ENCODE assay signal across 16 cellular contexts in the genomic region with DNA sequence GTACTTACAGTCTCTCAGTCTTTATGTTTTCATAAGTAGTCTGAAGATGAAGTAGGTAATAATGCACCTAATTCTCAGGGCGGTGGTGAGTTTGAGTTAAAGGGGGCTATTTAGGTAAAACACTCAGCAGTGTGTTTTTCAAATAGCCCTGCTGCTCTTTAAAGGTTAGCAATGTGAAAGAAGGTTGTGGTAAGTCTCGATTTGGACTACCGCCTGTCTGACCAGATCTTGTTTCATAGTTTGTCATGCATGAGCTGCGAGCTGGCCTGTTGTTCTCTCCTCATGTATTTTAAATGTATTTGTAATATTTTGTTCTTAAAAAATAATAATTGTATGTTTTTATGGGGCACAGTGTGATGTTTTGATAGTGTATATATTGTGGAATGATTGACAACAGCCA.
DNase-seq lines count a peak whose midpoint lies in the region; ATAC-seq and TF ChIP-seq lines count a peak whose summit lies in the region.
"Had no signal": no experiment of that assay in that cellular context is flagged by ENCODE, and none has a peak within 500 bp of the region (broad histone marks: within the 10 kb centered on the region; RNA-seq: fewer than 3 reads in every experiment).

No MANE protein-coding gene starts in this region.

- no peaks in the 10 kb centered on the region for H3K4me1 Mint-ChIP-seq in stimulated activated naive B cell treated with anti-CD40 and anti-IgM and Interleukin-4, amounts not matched to agents 10 μg/mL and 1 μg/mL and 100 μg/mL, for 72 hours
- H3K4me1 Mint-ChIP-seq in activated naive CD4-positive, alpha-beta T cell treated with anti-CD3 and anti-CD28 coated beads for 36 hours (ENCODE audit: low read depth): no peaks in the 10 kb centered on the region
- H3K4me1 Mint-ChIP-seq: CD4-positive, CD25-positive, alpha-beta regulatory T cell had no signal

- no peaks in the 10 kb centered on the region for H3K9me3 Mint-ChIP-seq in stimulated activated naive B cell treated with anti-CD40 and anti-IgM and Interleukin-4, amounts not matched to agents 10 μg/mL and 1 μg/mL and 100 μg/mL, for 72 hours
- no peaks in the 10 kb centered on the region for H3K9me3 Mint-ChIP-seq in activated naive CD4-positive, alpha-beta T cell treated with anti-CD3 and anti-CD28 coated beads for 36 hours

- no peaks in the 10 kb centered on the region for H3K36me3 Mint-ChIP-seq in stimulated activated naive B cell treated with anti-CD40 and anti-IgM and Interleukin-4, amounts not matched to agents 10 μg/mL and 1 μg/mL and 100 μg/mL, for 72 hours
- H3K36me3 Mint-ChIP-seq in activated naive CD4-positive, alpha-beta T cell treated with anti-CD3 and anti-CD28 coated beads for 36 hours (ENCODE audit: low read depth): no peaks in the 10 kb centered on the region
- H3K36me3 Mint-ChIP-seq: CD4-positive, CD25-positive, alpha-beta regulatory T cell had no signal

- peak overlapping the region; percentile 15; the same call in 1 of the 2 replicates for H2AFZ ChIP-seq in KMS-11 (ENCODE audit: low read depth)
- H2AFZ ChIP-seq: GM23248 had no signal

- CTCF ChIA-PET in activated naive CD4-positive, alpha-beta T cell treated with anti-CD3 and anti-CD28 coated beads for 36 hours (lab: Charles Lee): no interaction called here

- ATAC-seq in GM18519 (IDR thresholded peaks at IDR 0.05; ENCODE audit: low FRiP score, unreplicated experiment) (peak; percentile 51), HG02870 (IDR thresholded peaks at IDR 0.05; ENCODE audit: unreplicated experiment) (peak; percentile 81), HG02642 (IDR thresholded peaks at IDR 0.05; ENCODE audit: poor library complexity, unreplicated experiment) (no peak), HG03520 (IDR thresholded peaks at IDR 0.05; ENCODE audit: unreplicated experiment) (no peak)
- ATAC-seq in stimulated activated naive B cell treated with anti-CD40 and anti-IgM and Interleukin-4, amounts not matched to agents 10 μg/mL and 1 μg/mL and 100 μg/mL, for 72 hours (replicated peaks): peak; percentile 36 to 44
- ATAC-seq: HCT116, HepG2 had no signal

- H3K27ac ChIP-seq in KMS-11: peak overlapping the region; percentile 60
- H3K27ac ChIP-seq: BLaER1 treated with 17β-estradiol and CSF1 and Interleukin-3, amounts not matched to agents 10 nM and 100 nM; GM23248 had no signal

- intact Hi-C loops in activated naive CD4-positive, alpha-beta T cell treated with anti-CD3 and anti-CD28 coated beads for 36 hours (cut with micrococcal nuclease): no loop called here

- no peak overlapping the region for H3K4me3 ChIP-seq in KMS-11 (IDR thresholded peaks at IDR 0.05; ENCODE audit: insufficient read depth, low read depth, low read length)
- H3K4me3 ChIP-seq: BLaER1 treated with 17β-estradiol and CSF1 and Interleukin-3, amounts not matched to agents 10 nM and 100 nM; GM23248 had no signal

- peaks cover 4 to 15% of the 10 kb centered on the region in 2 donors for H3K27me3 Mint-ChIP-seq in stimulated activated naive B cell treated with anti-CD40 and anti-IgM and Interleukin-4, amounts not matched to agents 10 μg/mL and 1 μg/mL and 100 μg/mL, for 72 hours
- peaks cover 9% of the 10 kb centered on the region for H3K27me3 Mint-ChIP-seq in activated naive CD4-positive, alpha-beta T cell treated with anti-CD3 and anti-CD28 coated beads for 36 hours (ENCODE audit: low read depth)

- no peak for TF ChIP-seq CTCF in KMS-11 (conservative IDR thresholded peaks at IDR 0.05; ENCODE audit: low read depth, low read length)

- H3K27ac Mint-ChIP-seq in stimulated activated naive B cell treated with anti-CD40 and anti-IgM and Interleukin-4, amounts not matched to agents 10 μg/mL and 1 μg/mL and 100 μg/mL, for 72 hours: no peak overlapping the region
- no peak overlapping the region for H3K27ac Mint-ChIP-seq in activated naive CD4-positive, alpha-beta T cell treated with anti-CD3 and anti-CD28 coated beads for 36 hours
- H3K27ac Mint-ChIP-seq: CD4-positive, CD25-positive, alpha-beta regulatory T cell had no signal

- no peaks in the 10 kb centered on the region for H4K20me1 ChIP-seq in KMS-11 (ENCODE audit: insufficient read depth)
- H4K20me1 ChIP-seq: BLaER1 treated with 17β-estradiol and CSF1 and Interleukin-3, amounts not matched to agents 10 nM and 100 nM had no signal

- no peak overlapping the region for H3K4me3 Mint-ChIP-seq in stimulated activated naive B cell treated with anti-CD40 and anti-IgM and Interleukin-4, amounts not matched to agents 10 μg/mL and 1 μg/mL and 100 μg/mL, for 72 hours
- H3K4me3 Mint-ChIP-seq in activated naive CD4-positive, alpha-beta T cell treated with anti-CD3 and anti-CD28 coated beads for 36 hours: no peak overlapping the region
- H3K4me3 Mint-ChIP-seq: CD4-positive, CD25-positive, alpha-beta regulatory T cell had no signal

- DNase-seq in stimulated activated naive B cell treated with anti-CD40 and anti-IgM and Interleukin-4, amounts not matched to agents 10 μg/mL and 1 μg/mL and 100 μg/mL, for 72 hours: no peak
- no peak for DNase-seq in activated naive CD4-positive, alpha-beta T cell treated with anti-CD3 and anti-CD28 coated beads for 36 hours
- DNase-seq: ACHN; CD4-positive, CD25-positive, alpha-beta regulatory T cell; DMS53; GF-D8; GM23248; Karpas-422 had no signal

- H3K36me3 ChIP-seq in KMS-11 (ENCODE audit: insufficient read depth): no peaks in the 10 kb centered on the region
- H3K36me3 ChIP-seq: BLaER1 treated with 17β-estradiol and CSF1 and Interleukin-3, amounts not matched to agents 10 nM and 100 nM had no signal

- peaks cover 76% of the 10 kb centered on the region for H3K4me1 ChIP-seq in KMS-11 (ENCODE audit: low read depth, poor library complexity, severe bottlenecking)

- H3K4me2 ChIP-seq in KMS-11: peak overlapping the region; percentile 58
- H3K4me2 ChIP-seq: BLaER1 treated with 17β-estradiol and CSF1 and Interleukin-3, amounts not matched to agents 10 nM and 100 nM had no signal

- H3K79me2 ChIP-seq in KMS-11 (ENCODE audit: insufficient read depth, low read depth): no peaks in the 10 kb centered on the region

- no peaks in the 10 kb centered on the region for H3K27me3 ChIP-seq in KMS-11 (ENCODE audit: insufficient read depth, low read depth)
- H3K27me3 ChIP-seq: BLaER1 treated with 17β-estradiol and CSF1 and Interleukin-3, amounts not matched to agents 10 nM and 100 nM had no signal

- 0 out of 2 replicates have a peak overlapping the region, but pooled peaks have one; percentile 8 for H3K9ac ChIP-seq in KMS-11
- H3K9ac ChIP-seq: BLaER1 treated with 17β-estradiol and CSF1 and Interleukin-3, amounts not matched to agents 10 nM and 100 nM; GM23248 had no signal

Comparison
In these comparisons a context has a peak if more than half of its experiments do, and no peak if none do; other contexts are left out.
1. ATAC-seq: peak in GM18519 (single experiment), HG02870 (single experiment) and stimulated activated naive B cell treated with anti-CD40 and anti-IgM and Interleukin-4, amounts not matched to agents 10 μg/mL and 1 μg/mL and 100 μg/mL, for 72 hours (2 of 2); none in HG02642 (single experiment) and HG03520 (single experiment).